8 cellular contexts compared by ENCODE assay signal in the genomic region with DNA sequence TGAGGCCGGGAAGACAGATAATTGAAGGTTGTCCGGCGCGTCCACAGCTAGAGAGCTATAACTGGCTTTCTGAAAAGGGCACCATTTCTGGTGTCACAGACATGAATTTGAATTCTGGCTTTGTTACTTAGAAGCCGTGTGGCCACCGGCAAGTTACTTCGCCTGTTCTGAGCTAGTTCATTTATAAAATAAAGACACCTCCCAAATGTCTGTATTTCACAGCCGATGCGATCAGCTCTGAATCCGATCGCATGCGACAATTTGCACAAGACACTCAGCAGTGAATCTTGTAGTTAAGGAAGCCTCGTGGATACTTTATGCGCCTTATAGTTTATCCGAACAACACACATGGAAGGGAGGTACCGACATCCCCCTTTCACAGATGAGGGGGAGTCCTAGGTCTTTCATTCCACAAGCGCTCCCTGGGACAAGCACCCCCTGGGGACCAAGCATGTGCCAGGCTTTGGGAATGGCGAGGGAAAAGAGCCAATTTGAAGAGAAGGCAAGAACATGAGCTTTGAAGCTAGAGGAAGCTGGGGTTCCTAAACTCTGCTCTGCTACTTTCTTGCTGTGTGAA. TPM values are rescaled to one million over a fixed set of nuclear protein-coding genes. Genes with fewer than 3 reads are reported as not detected.
DNase-seq lines count a peak whose midpoint lies in the region; ATAC-seq and TF ChIP-seq lines count a peak whose summit lies in the region.

No MANE protein-coding gene starts in this region.

- DNase-seq in CD14-positive monocyte (ENCODE audit: low spot score) (no peak), HL-60 (ENCODE audit: low read depth in 1 of 2, low spot score in 1 of 2) (no peak), iris pigment epithelial cell (ENCODE audit: low read depth) (peak; percentile 61), substantia nigra (lab: John Stamatoyannopoulos, UW) (peak in 9 of 49 donors; percentile 23 to 69 (median 44)), islet precursor cell (no peak), SKM-1 (lab: John Stamatoyannopoulos, UW; ENCODE audit: unreplicated experiment) (no peak)
- DNase-seq in activated naive CD8-positive, alpha-beta T cell treated with anti-CD3 and anti-CD28 coated beads, Interleukin-2, amount 10 ng/mL, durations not matched to agents 7 days and 5 days = no peak

- POLR2A ChIA-PET in activated naive CD8-positive, alpha-beta T cell treated with anti-CD3 and anti-CD28 coated beads, Interleukin-2, amount 10 ng/mL, durations not matched to agents 7 days and 5 days (lab: Charles Lee) = interaction anchor here (0.5 to 6.4 kb wide), 21 partner anchors 10 to 136 kb away, joined by 3 to 141 read pairs (median 4); partner anchors contain the start of genes E2F2 and RPL11

- intact Hi-C loops in CD14-positive monocyte (cut with micrococcal nuclease) = loop anchor here (5.0 to 10.0 kb wide), 3 partner anchors 37 to 199 kb away; partner anchors contain the start of gene ELOA (in 1 of the 2)

- peak overlapping the region; percentile 84 to 92 for H3K4me3 Mint-ChIP-seq in CD14-positive monocyte
- H3K4me3 Mint-ChIP-seq in activated naive CD8-positive, alpha-beta T cell treated with anti-CD3 and anti-CD28 coated beads, Interleukin-2, amount 10 ng/mL, durations not matched to agents 7 days and 5 days = peak overlapping the region; percentile 84

- H3K27ac Mint-ChIP-seq in CD14-positive monocyte = peak overlapping the region in 4 of 7 donors; percentile 19 to 84 (median 54)
- peak overlapping the region; percentile 85 for H3K27ac Mint-ChIP-seq in activated naive CD8-positive, alpha-beta T cell treated with anti-CD3 and anti-CD28 coated beads, Interleukin-2, amount 10 ng/mL, durations not matched to agents 7 days and 5 days

- H3K4me1 Mint-ChIP-seq in CD14-positive monocyte = peaks cover 44% of the 10 kb centered on the region
- H3K4me1 Mint-ChIP-seq in activated naive CD8-positive, alpha-beta T cell treated with anti-CD3 and anti-CD28 coated beads, Interleukin-2, amount 10 ng/mL, durations not matched to agents 7 days and 5 days = peaks cover 46% of the 10 kb centered on the region

- H3K36me3 Mint-ChIP-seq in CD14-positive monocyte = peaks cover 0 to 13% of the 10 kb centered on the region in 2 donors
- peaks cover 4% of the 10 kb centered on the region for H3K36me3 Mint-ChIP-seq in activated naive CD8-positive, alpha-beta T cell treated with anti-CD3 and anti-CD28 coated beads, Interleukin-2, amount 10 ng/mL, durations not matched to agents 7 days and 5 days

- H3K27ac ChIP-seq in HL-60 (replicated peaks) (no peak overlapping the region), substantia nigra (ENCODE audit: low read depth, low read length, poor library complexity, severe bottlenecking) (peak overlapping the region; percentile 72)

- no peak for ATAC-seq in activated naive CD8-positive, alpha-beta T cell treated with anti-CD3 and anti-CD28 coated beads, Interleukin-2, amount 10 ng/mL, durations not matched to agents 7 days and 5 days (ENCODE audit: low read depth)
- ATAC-seq in GM18498 (IDR thresholded peaks at IDR 0.05; ENCODE audit: unreplicated experiment) = no peak

- peaks cover 66 to 79% (median 76%) of the 10 kb centered on the region in 3 donors for H3K27me3 Mint-ChIP-seq in CD14-positive monocyte (ENCODE audit: low read depth in 3 of 3)
- H3K27me3 Mint-ChIP-seq in activated naive CD8-positive, alpha-beta T cell treated with anti-CD3 and anti-CD28 coated beads, Interleukin-2, amount 10 ng/mL, durations not matched to agents 7 days and 5 days = peaks cover under 1% of the 10 kb centered on the region

- peak overlapping the region; percentile 41 for H3K4me3 ChIP-seq in HL-60 (replicated peaks; ENCODE audit: insufficient read depth, low read length)

- TF ChIP-seq CTCF in CD14-positive monocyte (IDR thresholded peaks at IDR 0.05) = peak; percentile 14
- TF ChIP-seq CTCF in HL-60 (IDR thresholded peaks at IDR 0.05; ENCODE audit: insufficient read depth, low read length) = no peak

- peaks cover 64% of the 10 kb centered on the region for H3K27me3 ChIP-seq in HL-60 (ENCODE audit: insufficient read depth, poor library complexity, severe bottlenecking)

- H3K9me3 Mint-ChIP-seq in CD14-positive monocyte = peaks cover 0 to 18% (median 8%) of the 10 kb centered on the region in 7 donors
- no peaks in the 10 kb centered on the region for H3K9me3 Mint-ChIP-seq in activated naive CD8-positive, alpha-beta T cell treated with anti-CD3 and anti-CD28 coated beads, Interleukin-2, amount 10 ng/mL, durations not matched to agents 7 days and 5 days

RNA-seq across cellular contexts. Expression of gene ID3, which starts 4.0 kb away (rescaled TPM):
- 1 to 10 TPM; 1.1 to 2.5 TPM for polyA plus RNA-seq in CD14-positive monocyte
- total RNA-seq in activated naive CD8-positive, alpha-beta T cell treated with anti-CD3 and anti-CD28 coated beads, Interleukin-2, amount 10 ng/mL, durations not matched to agents 7 days and 5 days = 10 to 100 TPM; 44.0 to 51.1 TPM

RNA-seq across cellular contexts. Expression of gene E2F2, which starts 24.3 kb away (rescaled TPM):
- 1 to 10 TPM in 1 of 2 donors, under 1 TPM in 1; 0.24 to 1.8 TPM for polyA plus RNA-seq in CD14-positive monocyte
- 10 to 100 TPM; 44.2 to 45.1 TPM for total RNA-seq in activated naive CD8-positive, alpha-beta T cell treated with anti-CD3 and anti-CD28 coated beads, Interleukin-2, amount 10 ng/mL, durations not matched to agents 7 days and 5 days
